ENCODE assay signal across 1 cellular context in genomic region chr9:92385474-92385873, GRCh38.
TF ChIP-seq lines count a peak whose summit lies in the region.

No MANE protein-coding gene starts in this region.

TF ChIP-seq in GM23338, 12 proteins besides CTCF, POLR2A, EP300 and RAD21 (continued from another document):
- TF ChIP-seq EZH2phosphoT487 (IDR thresholded peaks at IDR 0.05; ENCODE audit: unreplicated experiment) (no peak), EZH2 (IDR thresholded peaks at IDR 0.05; ENCODE audit: low read depth, unreplicated experiment) (no peak), CREB1 (CRISPR knock-in tag; IDR thresholded peaks at IDR 0.05; ENCODE audit: low read depth) (no peak), ZNF331 (CRISPR knock-in tag; IDR thresholded peaks at IDR 0.05; ENCODE audit: low read depth) (no peak), NANOG (IDR thresholded peaks at IDR 0.05; ENCODE audit: borderline replicate concordance) (no peak)
TF ChIP-seq in GM23338: peak in this region for 0.
